7 cellular contexts compared by ENCODE assay signal in genomic region chr2:42141687-42142475, GRCh38. TPM values are rescaled to one million over a fixed set of nuclear protein-coding genes. Genes with fewer than 3 reads are reported as not detected.
A peak's percentile ranks its signal among the peaks of the same experiment; 100 is the strongest.
DNase-seq lines count a peak whose midpoint lies in the region; ATAC-seq, FAIRE-seq and TF ChIP-seq lines count a peak whose summit lies in the region.

No MANE protein-coding gene starts in this region.

- ATAC-seq in mucosa of descending colon (peak; percentile 91), GM18870 (IDR thresholded peaks at IDR 0.05; ENCODE audit: unreplicated experiment) (no peak)

- FAIRE-seq in endothelial cell of umbilical vein (lab: Jason Lieb, UNC) (peak; percentile 93), urothelium cell line (lab: Jason Lieb, UNC) (no peak)

- TF ChIP-seq POLR2A in endothelial cell of umbilical vein (IDR thresholded peaks at IDR 0.05; ENCODE audit: low read depth, low read length) = no peak

- H2AFZ ChIP-seq in endothelial cell of umbilical vein (ENCODE audit: low read depth, low read length) = peak overlapping the region; percentile 81

- H3K4me1 ChIP-seq in endothelial cell of umbilical vein (ENCODE audit: control insufficient read depth, extremely low read depth, insufficient read depth, low read length) (peaks cover 30% of the 10 kb centered on the region), mucosa of descending colon (ENCODE audit: low read depth) (peaks cover 17% of the 10 kb centered on the region)

- H3K36me3 ChIP-seq in endothelial cell of umbilical vein (ENCODE audit: control insufficient read depth in 2 of 2, extremely low read depth in 1 of 2, insufficient read depth in 2 of 2, low read length in 2 of 2) (no peaks in the 10 kb centered on the region), mucosa of descending colon (ENCODE audit: low read depth) (no peaks in the 10 kb centered on the region)

- H3K9me1 ChIP-seq in endothelial cell of umbilical vein (replicated peaks; ENCODE audit: control insufficient read depth, extremely low read depth, insufficient read depth, low read length) = no peaks in the 10 kb centered on the region

- no peaks in the 10 kb centered on the region for H3K27me3 ChIP-seq in endothelial cell of umbilical vein (ENCODE audit: control insufficient read depth in 2 of 2, insufficient read depth in 2 of 2, low read length in 2 of 2)

- dilution Hi-C loops in endothelial cell of umbilical vein (cut with MboI; ENCODE audit: extremely low pct_ligation_motif_present, low sequenced_read_pairs) = no loop called here

- no peaks in the 10 kb centered on the region for H3K9me3 ChIP-seq in endothelial cell of umbilical vein (replicated peaks; ENCODE audit: control insufficient read depth, insufficient read depth, low read length)
- no peaks in the 10 kb centered on the region for H3K9me3 ChIP-seq in mucosa of descending colon

- TSS peak; percentile 85 for BruUV-seq in endothelial cell of umbilical vein (replicated peaks; lab: Mats Ljungman, UMichigan)

- no peaks in the 10 kb centered on the region for H3K79me2 ChIP-seq in endothelial cell of umbilical vein (ENCODE audit: control insufficient read depth, insufficient read depth, low read length)

- POLR2A ChIA-PET in endothelial cell of umbilical vein (lab: Charles Lee) = interaction anchor here (2.0 kb wide), 1 partner anchor 9 kb away, joined by 9 read pairs; no protein-coding TSS in a partner anchor

- peak overlapping the region; percentile 91 for H3K4me2 ChIP-seq in endothelial cell of umbilical vein (ENCODE audit: insufficient read depth, low read length)

- H3K9ac ChIP-seq in endothelial cell of umbilical vein (replicated peaks; ENCODE audit: extremely low read depth, insufficient read depth, low read length) = peak overlapping the region; percentile 73

- peak; percentile 28 for DNase-seq in GF-D8 (lab: John Stamatoyannopoulos, UW)
- DNase-seq in NCI-H187 (lab: John Stamatoyannopoulos, UW) = peak; percentile 65 to 84
- DNase-seq in endothelial cell of umbilical vein (ENCODE audit: low read depth, low spot score) = peak; percentile 81
- peak; percentile 53 to 73 (median 59) for DNase-seq in mucosa of descending colon
- DNase-seq in urothelium cell line (ENCODE audit: low spot score) = peak; percentile 70

- intact Hi-C loops in endothelial cell of umbilical vein (cut with micrococcal nuclease) = loop anchor here (1.0 to 2.0 kb wide), 3 partner anchors 9 to 41 kb away; partner anchors contain the start of gene EML4
- intact Hi-C loops in mucosa of descending colon (cut with DNase I, micrococcal nuclease) = no loop called here

- TF ChIP-seq CTCF in VCaP (conservative IDR thresholded peaks at IDR 0.05) (no peak), endothelial cell of umbilical vein (IDR thresholded peaks at IDR 0.05; ENCODE audit: extremely low read depth in 1 of 2, insufficient read depth in 1 of 2, low read depth in 1 of 2, low read length in 2 of 2) (no peak), mucosa of descending colon (IDR thresholded peaks at IDR 0.05) (no peak)

- H3K27ac ChIP-seq in VCaP (peak overlapping the region; percentile 64), endothelial cell of umbilical vein (ENCODE audit: insufficient read depth, low read depth, low read length) (peak overlapping the region; percentile 86)

- H4K20me1 ChIP-seq in endothelial cell of umbilical vein (replicated peaks; ENCODE audit: control insufficient read depth, extremely low read depth, insufficient read depth, low read length) = no peaks in the 10 kb centered on the region

- CTCF ChIA-PET in endothelial cell of umbilical vein (lab: Charles Lee) = interaction anchor here (0.8 to 1.9 kb wide), 15 partner anchors 9 to 521 kb away, joined by 3 to 15 read pairs (median 4); partner anchors contain the start of gene EML4

- H3K4me3 ChIP-seq in endothelial cell of umbilical vein (replicated peaks in 1 of 3; ENCODE audit: insufficient read depth in 1 of 3, low read depth in 1 of 3, low read length in 3 of 3) (peak overlapping the region; percentile 3 to 61 (median 30)), mucosa of descending colon (no peak overlapping the region)

TF ChIP-seq in endothelial cell of umbilical vein, 7 proteins besides CTCF, POLR2A, EP300 and RAD21:
- TF ChIP-seq MAX (IDR thresholded peaks at IDR 0.05; ENCODE audit: insufficient read depth, insufficient read length) (no peak), FOS (IDR thresholded peaks at IDR 0.05; ENCODE audit: borderline replicate concordance, insufficient read depth, low read length) (peak; percentile 22), POLR2AphosphoS5 (IDR thresholded peaks at IDR 0.05; ENCODE audit: insufficient read depth, low read depth, low read length) (no peak), JUN (IDR thresholded peaks at IDR 0.05; ENCODE audit: borderline replicate concordance, insufficient read depth, insufficient read length, low read depth) (peak; percentile 48), GATA2 (IDR thresholded peaks at IDR 0.05; ENCODE audit: insufficient read depth, insufficient read length, low read depth, low read length) (no peak), EZH2 (IDR thresholded peaks at IDR 0.05; ENCODE audit: borderline replicate concordance, low read depth, low read length, severe bottlenecking) (no peak)
TF ChIP-seq in endothelial cell of umbilical vein: peak in this region for 2.

RNA-seq across cellular contexts. Expression of gene EML4, which starts 27.3 kb away (rescaled TPM):
- total RNA-seq in endothelial cell of umbilical vein (30.8 and 32.0 TPM in 2 replicates), mucosa of descending colon (10 to 100 TPM; 47.9 to 88.3 (median 66.3) TPM)
- 11.1 and 13.3 TPM in 2 replicates for polyA plus RNA-seq in endothelial cell of umbilical vein
- polyA plus RNA-seq in endothelial cell of umbilical vein (2011; cell fraction: cytosol; rRNA removed) = 13.3 and 13.4 TPM in 2 replicates
- 32.8 and 41.2 TPM in 2 replicates for polyA plus RNA-seq in endothelial cell of umbilical vein (2011; cell fraction: nucleus; rRNA removed)
- polyA plus RNA-seq in endothelial cell of umbilical vein (2012) = 14.7 and 21.6 TPM in 2 replicates
- polyA minus RNA-seq in endothelial cell of umbilical vein = 40.5 and 42.8 TPM in 2 replicates
- polyA minus RNA-seq in endothelial cell of umbilical vein (2011; cell fraction: cytosol; rRNA and poly(A)+ RNA removed) = 19.7 TPM
- polyA minus RNA-seq in endothelial cell of umbilical vein (2011; cell fraction: nucleus; rRNA and poly(A)+ RNA removed) = 37.8 and 48.9 TPM in 2 replicates

Comparison
In these comparisons a context has a peak if more than half of its experiments do, and no peak if none do; other contexts are left out.
1. DNase-seq: peak in every context shown above with its lines; median percentile 81 in endothelial cell of umbilical vein; 74 in NCI-H187; 70 in urothelium cell line; 59 in mucosa of descending colon; 28 in GF-D8.